ENCODE assay signal across 1 cellular context in genomic region chr9:93566408-93567270, GRCh38.
TF ChIP-seq lines count a peak whose summit lies in the region.

No MANE protein-coding gene starts in this region.

TF ChIP-seq in HepG2, 621 proteins besides CTCF, POLR2A, EP300 and RAD21 (continued from another document and continues in another):
- 0 out of 2 replicates have a peak, but pooled peaks have one; percentile 31 for TF ChIP-seq KIAA2018 (CRISPR knock-in tag; IDR thresholded peaks at IDR 0.05; ENCODE audit: borderline replicate concordance)
- TF ChIP-seq ZNF790 (CRISPR knock-in tag; IDR thresholded peaks at IDR 0.05; ENCODE audit: borderline replicate concordance), result peak; percentile 71; the same call in 1 of the 2 replicates
- 0 out of 2 replicates have a peak, but pooled peaks have one; percentile 62 for TF ChIP-seq FOXK1 (CRISPR knock-in tag; IDR thresholded peaks at IDR 0.05; ENCODE audit: borderline replicate concordance, low read depth)
- TF ChIP-seq NFYB (CRISPR knock-in tag; IDR thresholded peaks at IDR 0.05), result no peak; the same call in 1 of the 2 replicates
- TF ChIP-seq ZSCAN31 (CRISPR knock-in tag; IDR thresholded peaks at IDR 0.05; ENCODE audit: low read depth), result peak; percentile 71
- peak; percentile 72; the same call in 1 of the 2 replicates for TF ChIP-seq NKX3-1 (CRISPR knock-in tag; IDR thresholded peaks at IDR 0.05)
- 0 out of 2 replicates have a peak, but pooled peaks have one; percentile 35 for TF ChIP-seq ZNF737 (CRISPR knock-in tag; IDR thresholded peaks at IDR 0.05; ENCODE audit: borderline replicate concordance)
- 0 out of 2 replicates have a peak, but pooled peaks have one; percentile 17 for TF ChIP-seq TOPORS (CRISPR knock-in tag; IDR thresholded peaks at IDR 0.05)
- TF ChIP-seq WIZ (CRISPR knock-in tag; IDR thresholded peaks at IDR 0.05), result no peak
- no peak for TF ChIP-seq ZNF577 (CRISPR knock-in tag; IDR thresholded peaks at IDR 0.05; ENCODE audit: borderline replicate concordance, low read depth)
- peak; percentile 91 for TF ChIP-seq ARID2 (CRISPR knock-in tag; IDR thresholded peaks at IDR 0.05; ENCODE audit: borderline replicate concordance)
- TF ChIP-seq ZNF407 (CRISPR knock-in tag; IDR thresholded peaks at IDR 0.05; ENCODE audit: not compliant biosample characterization), result peak; percentile 77
- peak; percentile 79; the same call in 1 of the 2 replicates for TF ChIP-seq ETS1 (CRISPR knock-in tag; IDR thresholded peaks at IDR 0.05)
- TF ChIP-seq ZNF280D (CRISPR knock-in tag; IDR thresholded peaks at IDR 0.05), result no peak
- TF ChIP-seq TEF (CRISPR knock-in tag; IDR thresholded peaks at IDR 0.05), result no peak
- peak; percentile 72; the same call in 1 of the 2 replicates for TF ChIP-seq TBX2 (CRISPR knock-in tag; IDR thresholded peaks at IDR 0.05; ENCODE audit: borderline replicate concordance)
- peak; percentile 59 for TF ChIP-seq SAP130 (CRISPR knock-in tag; IDR thresholded peaks at IDR 0.05; ENCODE audit: low read depth)
- peak; percentile 45; the same call in 1 of the 2 replicates for TF ChIP-seq TSC22D2 (CRISPR knock-in tag; IDR thresholded peaks at IDR 0.05; ENCODE audit: borderline replicate concordance)
- TF ChIP-seq HOXA5 (CRISPR knock-in tag; IDR thresholded peaks at IDR 0.05), result peak; percentile 78
- TF ChIP-seq AHR (CRISPR knock-in tag; IDR thresholded peaks at IDR 0.05), result no peak
- TF ChIP-seq MLX (CRISPR knock-in tag; IDR thresholded peaks at IDR 0.05), result no peak
- peak; percentile 54; the same call in 1 of the 2 replicates for TF ChIP-seq NR1H2 (CRISPR knock-in tag; IDR thresholded peaks at IDR 0.05; ENCODE audit: borderline replicate concordance, low read depth)
- TF ChIP-seq ZNF569 (CRISPR knock-in tag; IDR thresholded peaks at IDR 0.05; ENCODE audit: borderline replicate concordance), result no peak
- TF ChIP-seq NFE2 (CRISPR knock-in tag; IDR thresholded peaks at IDR 0.05), result no peak
- no peak for TF ChIP-seq TCF7 (IDR thresholded peaks at IDR 0.05; ENCODE audit: low read depth)
- TF ChIP-seq RNF2 (conservative IDR thresholded peaks at IDR 0.05; ENCODE audit: low read depth), result 0 out of 2 replicates have a peak, but pooled peaks have one; percentile 18
- no peak for TF ChIP-seq NPAS2 (CRISPR knock-in tag; IDR thresholded peaks at IDR 0.05; ENCODE audit: borderline replicate concordance)
- peak; percentile 85 for TF ChIP-seq ZNF430 (CRISPR knock-in tag; IDR thresholded peaks at IDR 0.05)
- 0 out of 2 replicates have a peak, but pooled peaks have one; percentile 26 for TF ChIP-seq ZNF644 (CRISPR knock-in tag; IDR thresholded peaks at IDR 0.05; ENCODE audit: low read depth)
- TF ChIP-seq ZNF556 (CRISPR knock-in tag; IDR thresholded peaks at IDR 0.05; ENCODE audit: borderline replicate concordance), result peak; percentile 41; the same call in 1 of the 2 replicates
